In the genomic region with DNA sequence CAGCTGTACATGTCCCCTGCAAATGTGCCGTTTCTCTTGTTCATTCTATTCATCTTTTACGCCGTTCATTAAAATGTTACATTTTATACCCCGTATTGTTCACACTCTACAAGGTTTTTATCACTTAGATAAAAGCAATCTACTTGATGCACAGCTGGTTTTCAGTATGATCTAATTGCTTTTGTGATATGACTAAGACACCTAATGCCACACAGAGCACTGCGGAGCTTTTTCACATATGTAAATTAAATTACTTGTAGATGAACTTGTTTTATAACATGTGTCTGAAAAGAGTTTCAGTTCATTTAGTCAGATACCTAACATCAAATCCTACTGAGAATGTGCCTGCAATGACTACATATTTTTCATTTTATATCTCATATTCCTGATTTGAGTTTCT, we compare ENCODE assay signal across 26 cellular contexts. TPM values are rescaled to one million over a fixed set of nuclear protein-coding genes. Genes with fewer than 3 reads are reported as not detected.
"Had no signal": no experiment of that assay in that cellular context is flagged by ENCODE, and none has a peak within 500 bp of the region (broad histone marks: within the 10 kb centered on the region; RNA-seq: fewer than 3 reads in every experiment).

No MANE protein-coding gene starts in this region.

- ATAC-seq: gastrocnemius medialis; heart right ventricle; right lobe of liver; stimulated activated memory B cell treated with anti-CD40 and anti-IgM and Interleukin-4, amounts not matched to agents 10 μg/mL and 1 μg/mL and 100 μg/mL, for 72 hours; stimulated activated naive CD8-positive, alpha-beta T cell treated with anti-CD3 and anti-CD28 coated beads, Interleukin-15, amount 100 ng/mL, for 72 hours had no signal

- H3K4me1 ChIP-seq: gastrocnemius medialis, heart right ventricle, parathyroid adenoma, prostate gland, right lobe of liver, spleen, testis, transverse colon had no signal

- H3K9me3 ChIP-seq: prostate gland, right lobe of liver had no signal

- H3K27me3 ChIP-seq: dorsolateral prefrontal cortex, esophagus muscularis mucosa, gastrocnemius medialis, heart right ventricle, right lobe of liver, spleen, testis, transverse colon had no signal

- H3K36me3 ChIP-seq: esophagus muscularis mucosa, gastrocnemius medialis, heart right ventricle, prostate gland, right lobe of liver, spleen, transverse colon had no signal

- DNase-seq: cortex of kidney; dorsolateral prefrontal cortex; effector CD8-positive, alpha-beta T cell; gastrocnemius medialis; heart right ventricle; hypothalamus; kidney glomerular epithelial cell; mesendoderm; naive B cell; occipital lobe; right lobe of liver; spleen; stimulated activated CD4-positive, alpha-beta T cell treated with anti-CD3 and anti-CD28 coated beads, Interleukin-15, amount 100 ng/mL, for 24 hours; stimulated activated CD4-positive, alpha-beta T cell treated with anti-CD3 and anti-CD28 coated beads, Interleukin-1b, Interleukin-23, amount 100 ng/mL, for 48 hours; stimulated activated CD4-positive, alpha-beta T cell treated with anti-CD3 and anti-CD28 coated beads, Interleukin-4, amount 100 ng/mL, for 24 hours; stimulated activated naive CD8-positive, alpha-beta T cell treated with anti-CD3 and anti-CD28 coated beads, Interleukin-15, amount 100 ng/mL, for 72 hours; testis; transverse colon had no signal

- H2AFZ ChIP-seq: parathyroid adenoma had no signal

- H3K9ac ChIP-seq: parathyroid adenoma had no signal

- H3K4me3 ChIP-seq: dorsolateral prefrontal cortex, esophagus muscularis mucosa, gastrocnemius medialis, heart right ventricle, prostate gland, right lobe of liver, spleen, testis, transverse colon had no signal

- H3K27ac ChIP-seq: dorsolateral prefrontal cortex, esophagus muscularis mucosa, gastrocnemius medialis, heart right ventricle, parathyroid adenoma, prostate gland, right lobe of liver, spleen, testis, transverse colon had no signal

- FAIRE-seq: islet of Langerhans had no signal

- H3K79me2 ChIP-seq: parathyroid adenoma had no signal

RNA-seq across cellular contexts. Expression of a gene that starts 40.9 kb away (rescaled TPM):
- total RNA-seq: fibroblast of villous mesenchyme, lung microvascular endothelial cell, renal cortical epithelial cell had no signal
